In the genomic region with DNA sequence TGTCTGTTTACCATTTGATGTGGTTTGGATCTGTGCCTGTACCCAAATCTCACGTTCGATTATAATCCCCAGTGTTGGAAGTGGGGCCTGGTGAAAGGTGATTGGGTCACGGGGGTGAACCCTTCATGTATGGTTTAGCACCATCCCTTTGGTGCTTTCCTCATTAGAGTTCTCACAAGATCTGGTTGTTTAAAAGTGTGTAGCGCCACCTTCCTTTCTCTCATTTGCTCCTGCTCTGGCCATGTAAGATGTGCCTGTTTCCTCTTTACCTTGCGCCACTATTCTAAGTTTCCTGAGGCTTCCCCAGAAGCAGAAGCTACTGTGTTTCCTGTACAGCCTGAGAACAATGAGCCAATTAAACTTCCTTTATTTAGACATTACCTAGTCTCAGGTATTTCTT, we compare ENCODE assay signal across 26 cellular contexts.
"Had no signal": no experiment of that assay in that cellular context is flagged by ENCODE, and none has a peak within 500 bp of the region (broad histone marks: within the 10 kb centered on the region; RNA-seq: fewer than 3 reads in every experiment).

No MANE protein-coding gene starts in this region.

- H3K36me3 ChIP-seq: breast epithelium, esophagus squamous epithelium, ovary, right lobe of liver, upper lobe of left lung had no signal

- H3K36me3 Mint-ChIP-seq: activated naive CD4-positive, alpha-beta T cell treated with anti-CD3 and anti-CD28 coated beads, Interleukin-2, amount 50 U/mL, for 24 hours had no signal

- H3K4me1 ChIP-seq: breast epithelium, esophagus squamous epithelium, right lobe of liver, upper lobe of left lung had no signal

- ATAC-seq: activated CD8-positive, alpha-beta T cell treated with anti-CD3 and anti-CD28 coated beads for 36 hours; activated naive CD8-positive, alpha-beta T cell treated with anti-CD3 and anti-CD28 coated beads, Interleukin-2, amount 50 U/mL, for 24 hours; activated T-cell treated with anti-CD3 and anti-CD28 coated beads, Interleukin-2, amount 50 U/mL, for 4 hours; activated T-helper 17 cell treated with anti-CD3 and anti-CD28 coated beads, Interleukin-2, amount 50 U/mL, for 72 hours; left lobe of liver; right lobe of liver; stimulated activated naive CD8-positive, alpha-beta T cell treated with anti-CD3 and anti-CD28 coated beads, Interleukin-15, amount 100 ng/mL, for 72 hours had no signal

- H3K4me1 Mint-ChIP-seq: activated B cell treated with CpG ODN at 0.5 μM for 24 hours; activated naive CD4-positive, alpha-beta T cell treated with anti-CD3 and anti-CD28 coated beads, Interleukin-2, amount 50 U/mL, for 24 hours; activated naive CD8-positive, alpha-beta T cell treated with anti-CD3 and anti-CD28 coated beads, Interleukin-2, amount 50 U/mL, for 24 hours; activated T-helper 17 cell treated with anti-CD3 and anti-CD28 coated beads, Interleukin-2, amount 50 U/mL, for 72 hours; central memory CD8-positive, alpha-beta T cell; nephron; stimulated activated naive CD8-positive, alpha-beta T cell treated with anti-CD3 and anti-CD28 coated beads, Interleukin-15, amount 100 ng/mL, for 72 hours had no signal

- H3K4me3 Mint-ChIP-seq: activated B cell treated with CpG ODN at 0.5 μM for 24 hours; activated CD8-positive, alpha-beta T cell treated with anti-CD3 and anti-CD28 coated beads for 36 hours; activated naive CD4-positive, alpha-beta T cell treated with anti-CD3 and anti-CD28 coated beads, Interleukin-2, amount 50 U/mL, for 24 hours; activated naive CD8-positive, alpha-beta T cell treated with anti-CD3 and anti-CD28 coated beads, Interleukin-2, amount 50 U/mL, for 24 hours; activated T-cell treated with anti-CD3 and anti-CD28 coated beads, Interleukin-2, amount 50 U/mL, for 4 hours; activated T-helper 17 cell treated with anti-CD3 and anti-CD28 coated beads, Interleukin-2, amount 50 U/mL, for 72 hours; central memory CD8-positive, alpha-beta T cell; dendritic cell treated with granulocyte-macrophage colony-stimulating factor and Interleukin-4, amounts not matched to agents 40 ng/mL and 50 ng/mL, for 4 days; nephron; stimulated activated naive CD8-positive, alpha-beta T cell treated with anti-CD3 and anti-CD28 coated beads, Interleukin-15, amount 100 ng/mL, for 72 hours had no signal

- H3K27me3 Mint-ChIP-seq: activated B cell treated with CpG ODN at 0.5 μM for 24 hours; activated CD8-positive, alpha-beta T cell treated with anti-CD3 and anti-CD28 coated beads for 36 hours; activated naive CD4-positive, alpha-beta T cell treated with anti-CD3 and anti-CD28 coated beads, Interleukin-2, amount 50 U/mL, for 24 hours; activated naive CD8-positive, alpha-beta T cell treated with anti-CD3 and anti-CD28 coated beads, Interleukin-2, amount 50 U/mL, for 24 hours; activated T-helper 17 cell treated with anti-CD3 and anti-CD28 coated beads, Interleukin-2, amount 50 U/mL, for 72 hours; central memory CD8-positive, alpha-beta T cell; dendritic cell treated with granulocyte-macrophage colony-stimulating factor and Interleukin-4, amounts not matched to agents 40 ng/mL and 50 ng/mL, for 4 days; progenitor cell of endocrine pancreas; stimulated activated naive CD8-positive, alpha-beta T cell treated with anti-CD3 and anti-CD28 coated beads, Interleukin-15, amount 100 ng/mL, for 72 hours had no signal

- H3K9me3 ChIP-seq: breast epithelium, esophagus squamous epithelium, ovary, right lobe of liver, upper lobe of left lung had no signal

- H3K9me3 Mint-ChIP-seq: nephron had no signal

- H3K4me3 ChIP-seq: breast epithelium, esophagus squamous epithelium, lung, ovary, right lobe of liver, upper lobe of left lung had no signal

- FAIRE-seq: frontal cortex had no signal

- DNase-seq: activated B cell treated with CpG ODN at 0.5 μM for 24 hours; activated CD4-positive, alpha-beta T cell treated with anti-CD3 and anti-CD28 coated beads, Interleukin-2, amount 50 U/mL, for 1 hour; activated CD8-positive, alpha-beta T cell treated with anti-CD3 and anti-CD28 coated beads for 36 hours; activated naive CD8-positive, alpha-beta T cell treated with anti-CD3 and anti-CD28 coated beads, Interleukin-2, amount 50 U/mL, for 24 hours; activated T-cell treated with anti-CD3 and anti-CD28 coated beads, Interleukin-2, amount 50 U/mL, for 4 hours; amygdala; esophagus squamous epithelium; kidney glomerular epithelial cell; ovary; right lobe of liver; stimulated activated CD4-positive, alpha-beta T cell treated with anti-CD3 and anti-CD28 coated beads, Interleukin-12 subunit alpha, Interleukin-12 subunit beta, amount 100 ng/mL, for 4 hours; stimulated activated CD4-positive, alpha-beta T cell treated with anti-CD3 and anti-CD28 coated beads, Interleukin-4, amount 100 ng/mL, for 1 hour; stimulated activated naive CD8-positive, alpha-beta T cell treated with anti-CD3 and anti-CD28 coated beads, Interleukin-15, amount 100 ng/mL, for 72 hours; substantia nigra; T-helper 2 cell; upper lobe of left lung had no signal

- H3K27ac Mint-ChIP-seq: activated B cell treated with CpG ODN at 0.5 μM for 24 hours; activated CD8-positive, alpha-beta T cell treated with anti-CD3 and anti-CD28 coated beads for 36 hours; activated naive CD4-positive, alpha-beta T cell treated with anti-CD3 and anti-CD28 coated beads, Interleukin-2, amount 50 U/mL, for 24 hours; activated naive CD8-positive, alpha-beta T cell treated with anti-CD3 and anti-CD28 coated beads, Interleukin-2, amount 50 U/mL, for 24 hours; activated T-helper 17 cell treated with anti-CD3 and anti-CD28 coated beads, Interleukin-2, amount 50 U/mL, for 72 hours; dendritic cell treated with granulocyte-macrophage colony-stimulating factor and Interleukin-4, amounts not matched to agents 40 ng/mL and 50 ng/mL, for 4 days; nephron; progenitor cell of endocrine pancreas; stimulated activated naive CD8-positive, alpha-beta T cell treated with anti-CD3 and anti-CD28 coated beads, Interleukin-15, amount 100 ng/mL, for 72 hours had no signal

- H3K27ac ChIP-seq: breast epithelium, esophagus squamous epithelium, ovary, right lobe of liver, upper lobe of left lung had no signal

- H3K27me3 ChIP-seq: breast epithelium, esophagus squamous epithelium, ovary, right lobe of liver, upper lobe of left lung had no signal
